ENCODE assay signal across 14 cellular contexts in genomic region chr16:56422896-56423441, GRCh38. TPM values are rescaled to one million over a fixed set of nuclear protein-coding genes. Genes with fewer than 3 reads are reported as not detected.
A peak's percentile ranks its signal among the peaks of the same experiment; 100 is the strongest.
DNase-seq lines count a peak whose midpoint lies in the region; ATAC-seq and TF ChIP-seq lines count a peak whose summit lies in the region.
"Had no signal": no experiment of that assay in that cellular context is flagged by ENCODE, and none has a peak within 500 bp of the region (broad histone marks: within the 10 kb centered on the region; RNA-seq: fewer than 3 reads in every experiment).

No MANE protein-coding gene starts in this region.

- ATAC-seq in GM23338 = no peak
- ATAC-seq in activated naive CD8-positive, alpha-beta T cell treated with anti-CD3 and anti-CD28 coated beads, Interleukin-2, amount 10 ng/mL, durations not matched to agents 7 days and 5 days (ENCODE audit: low read depth) = no peak
- ATAC-seq in naive B cell (ENCODE audit: low read depth in 2 of 2) = no peak
- no peak for ATAC-seq in Right ventricle myocardium superior (ENCODE audit: poor library complexity)
- ATAC-seq: left cardiac atrium, right cardiac atrium had no signal

- intact Hi-C loops in Right ventricle myocardium superior (cut with DNase I) = no loop called here

- peaks cover 21% of the 10 kb centered on the region for H3K27me3 Mint-ChIP-seq in GM23338 (ENCODE audit: insufficient read depth, low read depth, poor library complexity)
- H3K27me3 Mint-ChIP-seq in activated naive CD8-positive, alpha-beta T cell treated with anti-CD3 and anti-CD28 coated beads, Interleukin-2, amount 10 ng/mL, durations not matched to agents 7 days and 5 days = no peaks in the 10 kb centered on the region
- H3K27me3 Mint-ChIP-seq in naive B cell = no peaks in the 10 kb centered on the region

- H3K9ac ChIP-seq in BLaER1 treated with 17β-estradiol and CSF1 and Interleukin-3, amounts not matched to agents 10 nM and 100 nM = peak overlapping the region; percentile 15 to 98 (median 94); a peak in 18 of 22 replicates

- POLR2A ChIA-PET in activated naive CD8-positive, alpha-beta T cell treated with anti-CD3 and anti-CD28 coated beads, Interleukin-2, amount 10 ng/mL, durations not matched to agents 7 days and 5 days (lab: Charles Lee) = interaction anchor here (2.0 kb wide), 1 partner anchor 28 kb away, joined by 7 read pairs; the partner anchor contains the start of genes NUDT21 and OGFOD1

- H3K9me3 ChIP-seq in BLaER1 treated with 17β-estradiol and CSF1 and Interleukin-3, amounts not matched to agents 10 nM and 100 nM (replicated peaks in 1 of 11) = no peaks in the 10 kb centered on the region
- H3K9me3 ChIP-seq: esophagus muscularis mucosa had no signal

- H3K4me1 ChIP-seq in BLaER1 treated with 17β-estradiol and CSF1 and Interleukin-3, amounts not matched to agents 10 nM and 100 nM = peaks cover 31 to 52% (median 38%) of the 10 kb centered on the region in 10 experiments
- peaks cover 28% of the 10 kb centered on the region for H3K4me1 ChIP-seq in GM23338 (ENCODE audit: insufficient read depth)

- H3K27ac ChIP-seq in BLaER1 treated with 17β-estradiol and CSF1 and Interleukin-3, amounts not matched to agents 10 nM and 100 nM = peak overlapping the region in 10 of 11 experiments; percentile 19 to 95 (median 90); a peak in 19 of 22 replicates
- no peak overlapping the region for H3K27ac ChIP-seq in GM23338 (ENCODE audit: low read depth)

- H3K4me1 Mint-ChIP-seq in GM23338 = peaks cover 38% of the 10 kb centered on the region
- H3K4me1 Mint-ChIP-seq in activated naive CD8-positive, alpha-beta T cell treated with anti-CD3 and anti-CD28 coated beads, Interleukin-2, amount 10 ng/mL, durations not matched to agents 7 days and 5 days = peaks cover 28% of the 10 kb centered on the region
- H3K4me1 Mint-ChIP-seq in naive B cell = peaks cover 42 to 63% (median 47%) of the 10 kb centered on the region in 3 donors

- H3K4me3 ChIP-seq in BLaER1 treated with 17β-estradiol and CSF1 and Interleukin-3, amounts not matched to agents 10 nM and 100 nM = peak overlapping the region in 7 of 10 experiments; percentile 77 to 98 (median 97); a peak in 9 of 20 replicates
- H3K4me3 ChIP-seq in GM23338 = no peak overlapping the region

- H3K9me2 ChIP-seq in GM23338 (ENCODE audit: insufficient read depth) = peaks cover 3% of the 10 kb centered on the region; the same call in 1 of the 2 replicates

- peaks cover 63% of the 10 kb centered on the region for H3K79me2 ChIP-seq in GM23338 (replicated peaks; ENCODE audit: insufficient read depth)

- TF ChIP-seq CTCF in GM23338 (conservative IDR thresholded peaks at IDR 0.05; ENCODE audit: low read depth in 2 of 2) = no peak

- H3K4me3 Mint-ChIP-seq in GM23338 = peak overlapping the region; percentile 26; the same call in 2 of the 3 replicates
- peak overlapping the region; percentile 34 for H3K4me3 Mint-ChIP-seq in activated naive CD8-positive, alpha-beta T cell treated with anti-CD3 and anti-CD28 coated beads, Interleukin-2, amount 10 ng/mL, durations not matched to agents 7 days and 5 days
- H3K4me3 Mint-ChIP-seq in naive B cell = peak overlapping the region; percentile 89 to 100 (median 95)

- peaks cover 7% of the 10 kb centered on the region for H3F3A ChIP-seq in GM23338 (replicated peaks; ENCODE audit: low read depth)

- H3K27ac Mint-ChIP-seq in GM23338 (no peak overlapping the region), naive B cell (peak overlapping the region; percentile 69 to 98 (median 92))
- no peak overlapping the region for H3K27ac Mint-ChIP-seq in activated naive CD8-positive, alpha-beta T cell treated with anti-CD3 and anti-CD28 coated beads, Interleukin-2, amount 10 ng/mL, durations not matched to agents 7 days and 5 days

- peak overlapping the region; percentile 88 to 98 (median 96) for H3K4me2 ChIP-seq in BLaER1 treated with 17β-estradiol and CSF1 and Interleukin-3, amounts not matched to agents 10 nM and 100 nM
- H3K4me2 ChIP-seq in GM23338 = peak overlapping the region; percentile 87

- peaks cover 24 to 64% (median 50%) of the 10 kb centered on the region in 11 experiments; a peak in 20 of 22 replicates for H4K20me1 ChIP-seq in BLaER1 treated with 17β-estradiol and CSF1 and Interleukin-3, amounts not matched to agents 10 nM and 100 nM
- peaks cover 26% of the 10 kb centered on the region for H4K20me1 ChIP-seq in GM23338 (replicated peaks; ENCODE audit: insufficient read depth)

- no peaks in the 10 kb centered on the region for H3K27me3 ChIP-seq in BLaER1 treated with 17β-estradiol and CSF1 and Interleukin-3, amounts not matched to agents 10 nM and 100 nM
- H3K27me3 ChIP-seq in GM23338 (ENCODE audit: insufficient read depth) = peaks cover 15% of the 10 kb centered on the region
- H3K27me3 ChIP-seq: esophagus muscularis mucosa had no signal

- H3K36me3 Mint-ChIP-seq in GM23338 (ENCODE audit: low read depth) = no peaks in the 10 kb centered on the region
- peaks cover 9% of the 10 kb centered on the region for H3K36me3 Mint-ChIP-seq in activated naive CD8-positive, alpha-beta T cell treated with anti-CD3 and anti-CD28 coated beads, Interleukin-2, amount 10 ng/mL, durations not matched to agents 7 days and 5 days
- H3K36me3 Mint-ChIP-seq in naive B cell = no peaks in the 10 kb centered on the region

- H2AFZ ChIP-seq in GM23338 = no peak overlapping the region

- peaks cover 0 to 6% (median 1%) of the 10 kb centered on the region in 11 experiments; a peak in 3 of 22 replicates for H3K36me3 ChIP-seq in BLaER1 treated with 17β-estradiol and CSF1 and Interleukin-3, amounts not matched to agents 10 nM and 100 nM
- H3K36me3 ChIP-seq in GM23338 (ENCODE audit: insufficient read depth) = no peaks in the 10 kb centered on the region
- H3K36me3 ChIP-seq: esophagus muscularis mucosa had no signal

- H3K9me3 Mint-ChIP-seq in GM23338 = no peaks in the 10 kb centered on the region
- no peaks in the 10 kb centered on the region for H3K9me3 Mint-ChIP-seq in activated naive CD8-positive, alpha-beta T cell treated with anti-CD3 and anti-CD28 coated beads, Interleukin-2, amount 10 ng/mL, durations not matched to agents 7 days and 5 days
- H3K9me3 Mint-ChIP-seq in naive B cell = no peaks in the 10 kb centered on the region

- DNase-seq in GM23338 (ENCODE audit: low spot score) (no peak), naive B cell (no peak), NCI-H187 (lab: John Stamatoyannopoulos, UW) (no peak), Right ventricle myocardium superior (no peak), T-helper 9 cell (no peak), RPMI8226 (no peak)
- no peak for DNase-seq in activated naive CD8-positive, alpha-beta T cell treated with anti-CD3 and anti-CD28 coated beads, Interleukin-2, amount 10 ng/mL, durations not matched to agents 7 days and 5 days
- DNase-seq: aorta; left cardiac atrium; NCI-H1105; NK-92 treated with Interleukin-12 subunit alpha and Interleukin-12 subunit beta, amount 100 ng/mL, for 24 hours; right cardiac atrium had no signal

TF ChIP-seq in GM23338, 12 proteins besides CTCF, POLR2A, EP300 and RAD21 (continues in another document):
- no peak for TF ChIP-seq STAT1 (IDR thresholded peaks at IDR 0.05; ENCODE audit: unreplicated experiment)
- TF ChIP-seq ZNF114 (CRISPR knock-in tag; IDR thresholded peaks at IDR 0.05) = no peak
- no peak for TF ChIP-seq CREB1 (CRISPR knock-in tag; IDR thresholded peaks at IDR 0.05; ENCODE audit: low read depth)
- TF ChIP-seq EZH2 (IDR thresholded peaks at IDR 0.05; ENCODE audit: low read depth, unreplicated experiment) = no peak
- TF ChIP-seq ZNF331 (CRISPR knock-in tag; IDR thresholded peaks at IDR 0.05; ENCODE audit: low read depth) = no peak

RNA-seq across cellular contexts. Expression of gene AMFR, which starts 2.4 kb away (rescaled TPM):
- total RNA-seq in GM23338 (2014; rRNA removed; shearing (Covaris generic)) = 41.1 and 52.9 TPM in 2 replicates
- polyA plus RNA-seq in GM23338 (2016; fragmentation: Nextera tagmentation; extraction: Ambion mirVana) (9.0 and 10.7 TPM in 2 replicates), naive B cell (ENCODE audit: low read depth in 6 of 6) (100 to 1,000 TPM in 3 of 6 donors, 10 to 100 TPM in 3; 54.4 to 290 (median 98.6) TPM)
- total RNA-seq in activated naive CD8-positive, alpha-beta T cell treated with anti-CD3 and anti-CD28 coated beads, Interleukin-2, amount 10 ng/mL, durations not matched to agents 7 days and 5 days = 10 to 100 TPM; 50.0 to 55.5 TPM
- 63.0 TPM for total RNA-seq in Right ventricle myocardium superior

RNA-seq across cellular contexts. Expression of gene NUDT21, which starts 28.2 kb away (rescaled TPM):
- 132 and 151 TPM in 2 replicates for total RNA-seq in GM23338 (2014; rRNA removed; shearing (Covaris generic))
- polyA plus RNA-seq in GM23338 (2016; fragmentation: Nextera tagmentation; extraction: Ambion mirVana) (81.5 and 83.4 TPM in 2 replicates), naive B cell (ENCODE audit: low read depth in 6 of 6) (10 to 100 TPM; 61.6 to 83.9 (median 71.4) TPM)
- total RNA-seq in activated naive CD8-positive, alpha-beta T cell treated with anti-CD3 and anti-CD28 coated beads, Interleukin-2, amount 10 ng/mL, durations not matched to agents 7 days and 5 days = 100 to 1,000 TPM; 200 to 204 TPM
- total RNA-seq in Right ventricle myocardium superior = 56.2 TPM

RNA-seq across cellular contexts. Expression of gene OGFOD1, which starts 28.4 kb away (rescaled TPM):
- total RNA-seq in GM23338 (2014; rRNA removed; shearing (Covaris generic)) = 60.0 and 76.3 TPM in 2 replicates
- polyA plus RNA-seq in GM23338 (2016; fragmentation: Nextera tagmentation; extraction: Ambion mirVana) = 63.9 and 74.5 TPM in 2 replicates
- 10 to 100 TPM; 39.3 to 39.6 TPM for total RNA-seq in activated naive CD8-positive, alpha-beta T cell treated with anti-CD3 and anti-CD28 coated beads, Interleukin-2, amount 10 ng/mL, durations not matched to agents 7 days and 5 days
- 10 to 100 TPM; 48.7 to 84.1 (median 69.7) TPM for polyA plus RNA-seq in naive B cell (ENCODE audit: low read depth in 6 of 6)
- 25.7 TPM for total RNA-seq in Right ventricle myocardium superior

Comparison
In these comparisons a context has a peak if more than half of its experiments do, and no peak if none do; other contexts are left out.
1. H3K27ac Mint-ChIP-seq: peak in naive B cell (6 of 6); none in GM23338 (single experiment) and activated naive CD8-positive, alpha-beta T cell treated with anti-CD3 and anti-CD28 coated beads, Interleukin-2, amount 10 ng/mL, durations not matched to agents 7 days and 5 days (single experiment).
2. H3K4me3 Mint-ChIP-seq: peak in every context shown above with its lines; median percentile 95 in naive B cell; 34 in activated naive CD8-positive, alpha-beta T cell treated with anti-CD3 and anti-CD28 coated beads, Interleukin-2, amount 10 ng/mL, durations not matched to agents 7 days and 5 days; 26 in GM23338.